ENCODE assay signal across 24 cellular contexts in genomic region chr22:50014053-50014501, GRCh38. TPM values are rescaled to one million over a fixed set of nuclear protein-coding genes. Genes with fewer than 3 reads are reported as not detected.
DNase-seq lines count a peak whose midpoint lies in the region; ATAC-seq, FAIRE-seq and TF ChIP-seq lines count a peak whose summit lies in the region.
"Had no signal": no experiment of that assay in that cellular context is flagged by ENCODE, and none has a peak within 500 bp of the region (broad histone marks: within the 10 kb centered on the region; RNA-seq: fewer than 3 reads in every experiment).

No MANE protein-coding gene starts in this region.

- H2AFZ ChIP-seq in HepG2 (ENCODE audit: low read length) = no peak overlapping the region

- H3K27me3 ChIP-seq in BE2C (peaks cover 21% of the 10 kb centered on the region), HepG2 (ENCODE audit: control insufficient read depth in 1 of 2, insufficient read depth in 2 of 2, low read length in 2 of 2) (peaks cover 21 to 74% of the 10 kb centered on the region in 2 experiments; a peak in 4 of 5 replicates), brain microvascular endothelial cell (replicated peaks) (peaks cover 47% of the 10 kb centered on the region)

- H3K4me3 ChIP-seq in BE2C (ENCODE audit: low read depth, low read length) = no peak overlapping the region
- H3K4me3 ChIP-seq in HepG2 (replicated peaks in 1 of 3; ENCODE audit: insufficient read depth in 1 of 3, low read depth in 2 of 3, low read length in 3 of 3) = no peak overlapping the region
- H3K4me3 ChIP-seq in brain microvascular endothelial cell (ENCODE audit: low read depth, low read length) = no peak overlapping the region
- H3K4me3 ChIP-seq: colonic mucosa, K562, tibial artery had no signal

- peaks cover 2% of the 10 kb centered on the region for H3K9me3 Mint-ChIP-seq in activated CD4-positive, alpha-beta T cell treated with anti-CD3 and anti-CD28 coated beads for 36 hours (ENCODE audit: low read depth)
- no peaks in the 10 kb centered on the region for H3K9me3 Mint-ChIP-seq in activated T-helper 17 cell treated with anti-CD3 and anti-CD28 coated beads, Interleukin-2, amount 50 U/mL, for 72 hours

- no peak overlapping the region for H3K27ac ChIP-seq in HepG2 (ENCODE audit: extremely low read length, insufficient read depth, low read length)
- no peak overlapping the region for H3K27ac ChIP-seq in brain microvascular endothelial cell
- H3K27ac ChIP-seq: colonic mucosa, heart left ventricle, tibial artery had no signal

- POLR2A ChIA-PET in activated CD4-positive, alpha-beta T cell treated with anti-CD3 and anti-CD28 coated beads for 36 hours (lab: Charles Lee) = no interaction called here
- POLR2A ChIA-PET in HepG2 (lab: Yijun Ruan, JAX) = no interaction called here

- 33% methylated on average over 1 of the region's 16 CpGs for WGBS in HepG2 (ENCODE audit: low lambda C conversion rate)

- no TSS peak for BruUV-seq in HepG2 (replicated peaks; lab: Mats Ljungman, UMichigan)

- H3K4me1 ChIP-seq in BE2C = no peaks in the 10 kb centered on the region
- no peaks in the 10 kb centered on the region for H3K4me1 ChIP-seq in HepG2 (ENCODE audit: insufficient read depth, low read length)
- H3K4me1 ChIP-seq: colonic mucosa had no signal

- no peak for DNase-seq in activated CD4-positive, alpha-beta T cell treated with anti-CD3 and anti-CD28 coated beads for 36 hours
- no peak for DNase-seq in activated CD4-positive, alpha-beta T cell treated with anti-CD3 and anti-CD28 coated beads for 48 hours
- peak; percentile 9 for DNase-seq in BE2C
- DNase-seq in T-helper 17 cell = no peak
- DNase-seq in myocyte (ENCODE audit: low read depth) = peak; percentile 40
- DNase-seq in HepG2 (ENCODE audit: low spot score) = no peak
- no peak for DNase-seq in brain microvascular endothelial cell
- DNase-seq: C1 segment of cervical spinal cord, colonic mucosa, DMS153, mesendoderm, MV-4-11, NCI-H2029 had no signal

- TF ChIP-seq EP300 in HepG2 (IDR thresholded peaks at IDR 0.05; ENCODE audit: low read depth in 2 of 2, low read length in 2 of 2) (no peak), HepG2 (CRISPR knock-in tag; IDR thresholded peaks at IDR 0.05; ENCODE audit: borderline replicate concordance) (no peak)

- H3K4me1 Mint-ChIP-seq in activated CD4-positive, alpha-beta T cell treated with anti-CD3 and anti-CD28 coated beads for 36 hours = peaks cover 12% of the 10 kb centered on the region
- H3K4me1 Mint-ChIP-seq in T-helper 17 cell = peaks cover 22% of the 10 kb centered on the region
- peaks cover 31% of the 10 kb centered on the region for H3K4me1 Mint-ChIP-seq in activated T-helper 17 cell treated with anti-CD3 and anti-CD28 coated beads, Interleukin-2, amount 50 U/mL, for 72 hours

- in situ Hi-C loops in HepG2 (cut with HindIII; ENCODE audit: extremely low pct_ligation_motif_present, low pct_unique_long_range_greater_than_20kb) = no loop called here
- in situ Hi-C loops in brain microvascular endothelial cell (cut with HindIII; ENCODE audit: low pct_ligation_motif_present, low sequenced_read_pairs) = no loop called here

- no peaks in the 10 kb centered on the region for H3K36me3 ChIP-seq in BE2C
- no peaks in the 10 kb centered on the region for H3K36me3 ChIP-seq in HepG2 (replicated peaks in 1 of 2; ENCODE audit: control insufficient read depth in 1 of 2, insufficient read depth in 2 of 2, low read length in 2 of 2)
- no peaks in the 10 kb centered on the region for H3K36me3 ChIP-seq in brain microvascular endothelial cell (replicated peaks)
- H3K36me3 ChIP-seq: colonic mucosa, heart left ventricle, tibial artery had no signal

- no peak overlapping the region for H3K9ac ChIP-seq in HepG2 (ENCODE audit: insufficient read depth, low read depth, low read length)

- FAIRE-seq in HepG2 (lab: Jason Lieb, UNC) = no peak
- FAIRE-seq: A204.1, endometrium, islet of Langerhans, K562 had no signal

- H3K9me3 ChIP-seq in BE2C = no peaks in the 10 kb centered on the region
- no peaks in the 10 kb centered on the region for H3K9me3 ChIP-seq in T-helper 17 cell (ENCODE audit: control insufficient read depth, low read length, poor library complexity, severe bottlenecking)
- no peaks in the 10 kb centered on the region for H3K9me3 ChIP-seq in HepG2 (ENCODE audit: low read length)
- H3K9me3 ChIP-seq: colonic mucosa, heart left ventricle, tibial artery had no signal

- no peaks in the 10 kb centered on the region for H4K20me1 ChIP-seq in HepG2 (ENCODE audit: insufficient read depth, low read length)

- intact Hi-C loops in activated CD4-positive, alpha-beta T cell treated with anti-CD3 and anti-CD28 coated beads for 36 hours (cut with DNase I, micrococcal nuclease) = no loop called here
- intact Hi-C loops in HepG2 (cut with micrococcal nuclease; ENCODE audit: unreplicated experiment) = no loop called here

- TF ChIP-seq RAD21 in HepG2 (CRISPR knock-in tag; IDR thresholded peaks at IDR 0.05) = no peak

- H3K4me2 ChIP-seq in HepG2 (ENCODE audit: low read depth, low read length) = no peak overlapping the region

- ATAC-seq in activated CD4-positive, alpha-beta T cell treated with anti-CD3 and anti-CD28 coated beads for 36 hours = no peak
- ATAC-seq in T-helper 17 cell = no peak
- no peak for ATAC-seq in HepG2
- no peak for ATAC-seq in activated T-helper 17 cell treated with anti-CD3 and anti-CD28 coated beads, Interleukin-2, amount 50 U/mL, for 72 hours (replicated peaks)
- ATAC-seq: heart left ventricle, K562 had no signal

- no peaks in the 10 kb centered on the region for H3K79me2 ChIP-seq in HepG2 (ENCODE audit: insufficient read depth, low read length)

- TF ChIP-seq POLR2A in HepG2 (IDR thresholded peaks at IDR 0.05; ENCODE audit: insufficient read depth in 1 of 2, low read depth in 2 of 2, low read length in 2 of 2) = no peak

- H3K27ac Mint-ChIP-seq in activated CD4-positive, alpha-beta T cell treated with anti-CD3 and anti-CD28 coated beads for 36 hours = no peak overlapping the region
- no peak overlapping the region for H3K27ac Mint-ChIP-seq in T-helper 17 cell
- H3K27ac Mint-ChIP-seq in activated T-helper 17 cell treated with anti-CD3 and anti-CD28 coated beads, Interleukin-2, amount 50 U/mL, for 72 hours = no peak overlapping the region

- H3K4me3 Mint-ChIP-seq in activated CD4-positive, alpha-beta T cell treated with anti-CD3 and anti-CD28 coated beads for 36 hours = peak overlapping the region; percentile 28
- peak overlapping the region; percentile 28 for H3K4me3 Mint-ChIP-seq in T-helper 17 cell
- no peak overlapping the region for H3K4me3 Mint-ChIP-seq in activated T-helper 17 cell treated with anti-CD3 and anti-CD28 coated beads, Interleukin-2, amount 50 U/mL, for 72 hours

- H3K27me3 Mint-ChIP-seq in activated CD4-positive, alpha-beta T cell treated with anti-CD3 and anti-CD28 coated beads for 36 hours = no peaks in the 10 kb centered on the region
- H3K27me3 Mint-ChIP-seq in T-helper 17 cell = peaks cover 30% of the 10 kb centered on the region
- H3K27me3 Mint-ChIP-seq in activated T-helper 17 cell treated with anti-CD3 and anti-CD28 coated beads, Interleukin-2, amount 50 U/mL, for 72 hours = peaks cover 9% of the 10 kb centered on the region

- CTCF ChIA-PET in activated CD4-positive, alpha-beta T cell treated with anti-CD3 and anti-CD28 coated beads for 36 hours (lab: Charles Lee) = interaction anchor here (0.9 to 2.3 kb wide), 3 partner anchors 16 to 38 kb away, joined by 3 to 8 read pairs (median 8); no protein-coding TSS in a partner anchor
- CTCF ChIA-PET in HepG2 (lab: Yijun Ruan, JAX; ENCODE audit: low intra/inter-chr PET ratio, low total read pairs) = no interaction called here

- TF ChIP-seq CTCF in BE2C (IDR thresholded peaks at IDR 0.05; ENCODE audit: low read depth, low read length) = no peak
- TF ChIP-seq CTCF in HepG2 (CRISPR knock-in tag; IDR thresholded peaks at IDR 0.05) = no peak
- no peak for TF ChIP-seq CTCF in brain microvascular endothelial cell (IDR thresholded peaks at IDR 0.05; ENCODE audit: low read depth, low read length, missing control alignments)

- peaks cover 2% of the 10 kb centered on the region for H3K36me3 Mint-ChIP-seq in activated CD4-positive, alpha-beta T cell treated with anti-CD3 and anti-CD28 coated beads for 36 hours (ENCODE audit: low read depth)
- peaks cover 4% of the 10 kb centered on the region for H3K36me3 Mint-ChIP-seq in T-helper 17 cell (ENCODE audit: low read depth)
- H3K36me3 Mint-ChIP-seq in activated T-helper 17 cell treated with anti-CD3 and anti-CD28 coated beads, Interleukin-2, amount 50 U/mL, for 72 hours (ENCODE audit: low read depth) = peaks cover 5% of the 10 kb centered on the region

RNA-seq across cellular contexts. Expression of gene IL17REL, which starts 1.5 kb away (rescaled TPM):
- under 1 TPM; 0.16 TPM for total RNA-seq in activated CD4-positive, alpha-beta T cell treated with anti-CD3 and anti-CD28 coated beads for 36 hours
- polyA plus RNA-seq in BE2C (2012; ENCODE audit: insufficient read depth, insufficient read length, low read depth) = not detected
- total RNA-seq in T-helper 17 cell (not detected), myocyte (not detected in 2 replicates), HepG2 (2016; rRNA removed; fragmentation: Illumina TruSeq; extraction: Trizol) (not detected in 2 replicates)
- polyA plus RNA-seq in myocyte (2012) = not detected
- not detected in 2 replicates for total RNA-seq in HepG2 (2016; cell fraction: cytosol; rRNA removed; fragmentation: Illumina TruSeq; extraction: Trizol; ENCODE audit: low read depth)
- total RNA-seq in HepG2 (2016; cell fraction: insoluble cytoplasmic fraction; rRNA removed; fragmentation: Illumina TruSeq; extraction: Trizol) = not detected in 2 replicates
- not detected in 2 replicates for total RNA-seq in HepG2 (2016; cell fraction: membrane; rRNA removed; fragmentation: Illumina TruSeq; extraction: Trizol)
- not detected in 2 replicates for total RNA-seq in HepG2 (2016; cell fraction: nucleus; rRNA removed; fragmentation: Illumina TruSeq; extraction: Trizol)
- not detected in 2 replicates for polyA plus RNA-seq in HepG2 (2011; rRNA removed)
- polyA plus RNA-seq in HepG2 (2011; cell fraction: cytosol; rRNA removed) = not detected in 2 replicates
- not detected in 2 replicates for polyA plus RNA-seq in HepG2 (2011; cell fraction: nucleus; rRNA removed)
- polyA plus RNA-seq in HepG2 (2012) = not detected in 2 replicates
- polyA plus RNA-seq in HepG2 (2016; cell fraction: cytosol; fragmentation: Illumina TruSeq; extraction: Trizol; ENCODE audit: low read depth) = not detected in 2 replicates
- not detected in 2 replicates for polyA plus RNA-seq in HepG2 (2016; cell fraction: insoluble cytoplasmic fraction; fragmentation: Illumina TruSeq; extraction: Trizol; ENCODE audit: low read depth)
- polyA plus RNA-seq in HepG2 (2016; cell fraction: membrane; fragmentation: Illumina TruSeq; extraction: Trizol; ENCODE audit: low read depth) = not detected in 2 replicates
- not detected in 2 replicates for polyA plus RNA-seq in HepG2 (2016; cell fraction: nucleus; fragmentation: Illumina TruSeq; extraction: Trizol; ENCODE audit: insufficient read depth, low read depth)
- polyA minus RNA-seq in HepG2 (2011; rRNA and poly(A)+ RNA removed; ENCODE audit: low replicate concordance) = 0.07 TPM in 1 of 2 replicates, not detected in the other
- not detected in 2 replicates for polyA minus RNA-seq in HepG2 (2011; cell fraction: cytosol; rRNA and poly(A)+ RNA removed)
- polyA minus RNA-seq in HepG2 (2011; cell fraction: nucleus; rRNA and poly(A)+ RNA removed) = not detected in 2 replicates
- under 1 TPM; 0.09 to 0.42 TPM for total RNA-seq in activated T-helper 17 cell treated with anti-CD3 and anti-CD28 coated beads, Interleukin-2, amount 50 U/mL, for 72 hours
- total RNA-seq: H4, heart left ventricle, NCI-H460 had no signal
- polyA plus RNA-seq: heart left ventricle, neural cell had no signal

RNA-seq across cellular contexts. Expression of gene TTLL8, which starts 44.0 kb away (rescaled TPM):
- total RNA-seq in activated CD4-positive, alpha-beta T cell treated with anti-CD3 and anti-CD28 coated beads for 36 hours = not detected
- polyA plus RNA-seq in BE2C (2012; ENCODE audit: insufficient read depth, insufficient read length, low read depth) = not detected
- total RNA-seq in T-helper 17 cell (not detected), myocyte (not detected in 2 replicates), HepG2 (2016; rRNA removed; fragmentation: Illumina TruSeq; extraction: Trizol) (not detected in 2 replicates)
- not detected for polyA plus RNA-seq in myocyte (2012)
- not detected in 2 replicates for total RNA-seq in HepG2 (2016; cell fraction: cytosol; rRNA removed; fragmentation: Illumina TruSeq; extraction: Trizol; ENCODE audit: low read depth)
- total RNA-seq in HepG2 (2016; cell fraction: insoluble cytoplasmic fraction; rRNA removed; fragmentation: Illumina TruSeq; extraction: Trizol) = not detected in 2 replicates
- not detected in 2 replicates for total RNA-seq in HepG2 (2016; cell fraction: membrane; rRNA removed; fragmentation: Illumina TruSeq; extraction: Trizol)
- not detected in 2 replicates for total RNA-seq in HepG2 (2016; cell fraction: nucleus; rRNA removed; fragmentation: Illumina TruSeq; extraction: Trizol)
- not detected in 2 replicates for polyA plus RNA-seq in HepG2 (2011; rRNA removed)
- polyA plus RNA-seq in HepG2 (2011; cell fraction: cytosol; rRNA removed) = not detected in 2 replicates
- polyA plus RNA-seq in HepG2 (2011; cell fraction: nucleus; rRNA removed) = not detected in 2 replicates
- polyA plus RNA-seq in HepG2 (2012) = not detected in 2 replicates
- not detected in 2 replicates for polyA plus RNA-seq in HepG2 (2016; cell fraction: cytosol; fragmentation: Illumina TruSeq; extraction: Trizol; ENCODE audit: low read depth)
- not detected in 2 replicates for polyA plus RNA-seq in HepG2 (2016; cell fraction: insoluble cytoplasmic fraction; fragmentation: Illumina TruSeq; extraction: Trizol; ENCODE audit: low read depth)
- not detected in 2 replicates for polyA plus RNA-seq in HepG2 (2016; cell fraction: membrane; fragmentation: Illumina TruSeq; extraction: Trizol; ENCODE audit: low read depth)
- not detected in 2 replicates for polyA plus RNA-seq in HepG2 (2016; cell fraction: nucleus; fragmentation: Illumina TruSeq; extraction: Trizol; ENCODE audit: insufficient read depth, low read depth)
- not detected in 2 replicates for polyA minus RNA-seq in HepG2 (2011; rRNA and poly(A)+ RNA removed; ENCODE audit: low replicate concordance)
- not detected in 2 replicates for polyA minus RNA-seq in HepG2 (2011; cell fraction: cytosol; rRNA and poly(A)+ RNA removed)
- polyA minus RNA-seq in HepG2 (2011; cell fraction: nucleus; rRNA and poly(A)+ RNA removed) = not detected in 2 replicates
- total RNA-seq in activated T-helper 17 cell treated with anti-CD3 and anti-CD28 coated beads, Interleukin-2, amount 50 U/mL, for 72 hours = not detected
- total RNA-seq: colonic mucosa, H4, heart left ventricle, K562, NCI-H460, pulmonary artery endothelial cell had no signal
- polyA plus RNA-seq: heart left ventricle, K562, neural cell had no signal

RNA-seq across cellular contexts. Expression of gene PIM3, which starts 53.5 kb away (rescaled TPM):
- total RNA-seq in activated CD4-positive, alpha-beta T cell treated with anti-CD3 and anti-CD28 coated beads for 36 hours = 100 to 1,000 TPM; 127 to 165 TPM
- 286 TPM for polyA plus RNA-seq in BE2C (2012; ENCODE audit: insufficient read depth, insufficient read length, low read depth)
- total RNA-seq in T-helper 17 cell (100 to 1,000 TPM; 227 to 241 TPM), myocyte (41.4 and 42.4 TPM in 2 replicates), HepG2 (2016; rRNA removed; fragmentation: Illumina TruSeq; extraction: Trizol) (18.2 and 31.2 TPM in 2 replicates)
- polyA plus RNA-seq in myocyte (2012) = 10.6 TPM
- 12.4 and 12.6 TPM in 2 replicates for total RNA-seq in HepG2 (2016; cell fraction: cytosol; rRNA removed; fragmentation: Illumina TruSeq; extraction: Trizol; ENCODE audit: low read depth)
- total RNA-seq in HepG2 (2016; cell fraction: insoluble cytoplasmic fraction; rRNA removed; fragmentation: Illumina TruSeq; extraction: Trizol) = 17.3 and 32.7 TPM in 2 replicates
- total RNA-seq in HepG2 (2016; cell fraction: membrane; rRNA removed; fragmentation: Illumina TruSeq; extraction: Trizol) = 27.1 and 31.2 TPM in 2 replicates
- 24.6 and 30.5 TPM in 2 replicates for total RNA-seq in HepG2 (2016; cell fraction: nucleus; rRNA removed; fragmentation: Illumina TruSeq; extraction: Trizol)
- polyA plus RNA-seq in HepG2 (2011; rRNA removed) = 21.6 and 24.1 TPM in 2 replicates
- polyA plus RNA-seq in HepG2 (2011; cell fraction: cytosol; rRNA removed) = 21.4 and 47.8 TPM in 2 replicates
- 121 and 136 TPM in 2 replicates for polyA plus RNA-seq in HepG2 (2011; cell fraction: nucleus; rRNA removed)
- polyA plus RNA-seq in HepG2 (2012) = 22.6 and 36.4 TPM in 2 replicates
- polyA plus RNA-seq in HepG2 (2016; cell fraction: cytosol; fragmentation: Illumina TruSeq; extraction: Trizol; ENCODE audit: low read depth) = 7.3 and 9.3 TPM in 2 replicates
- 21.4 and 25.4 TPM in 2 replicates for polyA plus RNA-seq in HepG2 (2016; cell fraction: insoluble cytoplasmic fraction; fragmentation: Illumina TruSeq; extraction: Trizol; ENCODE audit: low read depth)
- polyA plus RNA-seq in HepG2 (2016; cell fraction: membrane; fragmentation: Illumina TruSeq; extraction: Trizol; ENCODE audit: low read depth) = 17.2 and 17.8 TPM in 2 replicates
- polyA plus RNA-seq in HepG2 (2016; cell fraction: nucleus; fragmentation: Illumina TruSeq; extraction: Trizol; ENCODE audit: insufficient read depth, low read depth) = 62.7 and 63.0 TPM in 2 replicates
- 8.8 and 50.3 TPM in 2 replicates for polyA minus RNA-seq in HepG2 (2011; rRNA and poly(A)+ RNA removed; ENCODE audit: low replicate concordance)
- 23.0 and 37.5 TPM in 2 replicates for polyA minus RNA-seq in HepG2 (2011; cell fraction: cytosol; rRNA and poly(A)+ RNA removed)
- 17.0 and 22.8 TPM in 2 replicates for polyA minus RNA-seq in HepG2 (2011; cell fraction: nucleus; rRNA and poly(A)+ RNA removed)
- 100 to 1,000 TPM in 1 of 2 donors, 10 to 100 TPM in 1; 94.8 to 235 TPM for total RNA-seq in activated T-helper 17 cell treated with anti-CD3 and anti-CD28 coated beads, Interleukin-2, amount 50 U/mL, for 72 hours

Comparison
In these comparisons a context has a peak if more than half of its experiments do, and no peak if none do; other contexts are left out.
1. DNase-seq: peak in BE2C (single experiment) and myocyte (single experiment); none in activated CD4-positive, alpha-beta T cell treated with anti-CD3 and anti-CD28 coated beads for 36 hours (single experiment), activated CD4-positive, alpha-beta T cell treated with anti-CD3 and anti-CD28 coated beads for 48 hours (single experiment), T-helper 17 cell (0 of 3), HepG2 (single experiment) and brain microvascular endothelial cell (single experiment).